Comparison of ENCODE assay signal across 1 cellular context in the genomic region with DNA sequence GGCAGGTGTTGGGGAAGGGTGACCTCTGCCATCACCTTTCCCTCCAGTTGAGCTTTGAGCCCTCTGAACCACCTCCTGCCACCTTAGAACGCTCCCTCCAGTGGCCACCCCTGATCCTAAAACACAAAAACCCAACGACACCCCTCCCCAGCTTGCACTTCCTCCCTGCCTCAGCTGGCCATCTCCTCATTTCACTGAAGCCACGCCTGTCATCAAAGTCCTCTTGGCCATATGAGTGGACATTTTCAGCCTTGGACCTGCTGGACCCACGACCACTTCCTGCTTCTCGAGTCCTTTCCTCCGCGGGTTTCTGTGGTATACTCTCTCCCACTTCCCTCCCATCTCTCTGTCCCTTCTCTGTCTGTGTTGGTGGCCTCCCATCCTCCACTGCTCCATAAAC.
TF ChIP-seq lines count a peak whose summit lies in the region.

No MANE protein-coding gene starts in this region.

TF ChIP-seq in GM23338, 12 proteins besides CTCF, POLR2A, EP300 and RAD21 (continued from another document):
- TF ChIP-seq, protein P1, sequence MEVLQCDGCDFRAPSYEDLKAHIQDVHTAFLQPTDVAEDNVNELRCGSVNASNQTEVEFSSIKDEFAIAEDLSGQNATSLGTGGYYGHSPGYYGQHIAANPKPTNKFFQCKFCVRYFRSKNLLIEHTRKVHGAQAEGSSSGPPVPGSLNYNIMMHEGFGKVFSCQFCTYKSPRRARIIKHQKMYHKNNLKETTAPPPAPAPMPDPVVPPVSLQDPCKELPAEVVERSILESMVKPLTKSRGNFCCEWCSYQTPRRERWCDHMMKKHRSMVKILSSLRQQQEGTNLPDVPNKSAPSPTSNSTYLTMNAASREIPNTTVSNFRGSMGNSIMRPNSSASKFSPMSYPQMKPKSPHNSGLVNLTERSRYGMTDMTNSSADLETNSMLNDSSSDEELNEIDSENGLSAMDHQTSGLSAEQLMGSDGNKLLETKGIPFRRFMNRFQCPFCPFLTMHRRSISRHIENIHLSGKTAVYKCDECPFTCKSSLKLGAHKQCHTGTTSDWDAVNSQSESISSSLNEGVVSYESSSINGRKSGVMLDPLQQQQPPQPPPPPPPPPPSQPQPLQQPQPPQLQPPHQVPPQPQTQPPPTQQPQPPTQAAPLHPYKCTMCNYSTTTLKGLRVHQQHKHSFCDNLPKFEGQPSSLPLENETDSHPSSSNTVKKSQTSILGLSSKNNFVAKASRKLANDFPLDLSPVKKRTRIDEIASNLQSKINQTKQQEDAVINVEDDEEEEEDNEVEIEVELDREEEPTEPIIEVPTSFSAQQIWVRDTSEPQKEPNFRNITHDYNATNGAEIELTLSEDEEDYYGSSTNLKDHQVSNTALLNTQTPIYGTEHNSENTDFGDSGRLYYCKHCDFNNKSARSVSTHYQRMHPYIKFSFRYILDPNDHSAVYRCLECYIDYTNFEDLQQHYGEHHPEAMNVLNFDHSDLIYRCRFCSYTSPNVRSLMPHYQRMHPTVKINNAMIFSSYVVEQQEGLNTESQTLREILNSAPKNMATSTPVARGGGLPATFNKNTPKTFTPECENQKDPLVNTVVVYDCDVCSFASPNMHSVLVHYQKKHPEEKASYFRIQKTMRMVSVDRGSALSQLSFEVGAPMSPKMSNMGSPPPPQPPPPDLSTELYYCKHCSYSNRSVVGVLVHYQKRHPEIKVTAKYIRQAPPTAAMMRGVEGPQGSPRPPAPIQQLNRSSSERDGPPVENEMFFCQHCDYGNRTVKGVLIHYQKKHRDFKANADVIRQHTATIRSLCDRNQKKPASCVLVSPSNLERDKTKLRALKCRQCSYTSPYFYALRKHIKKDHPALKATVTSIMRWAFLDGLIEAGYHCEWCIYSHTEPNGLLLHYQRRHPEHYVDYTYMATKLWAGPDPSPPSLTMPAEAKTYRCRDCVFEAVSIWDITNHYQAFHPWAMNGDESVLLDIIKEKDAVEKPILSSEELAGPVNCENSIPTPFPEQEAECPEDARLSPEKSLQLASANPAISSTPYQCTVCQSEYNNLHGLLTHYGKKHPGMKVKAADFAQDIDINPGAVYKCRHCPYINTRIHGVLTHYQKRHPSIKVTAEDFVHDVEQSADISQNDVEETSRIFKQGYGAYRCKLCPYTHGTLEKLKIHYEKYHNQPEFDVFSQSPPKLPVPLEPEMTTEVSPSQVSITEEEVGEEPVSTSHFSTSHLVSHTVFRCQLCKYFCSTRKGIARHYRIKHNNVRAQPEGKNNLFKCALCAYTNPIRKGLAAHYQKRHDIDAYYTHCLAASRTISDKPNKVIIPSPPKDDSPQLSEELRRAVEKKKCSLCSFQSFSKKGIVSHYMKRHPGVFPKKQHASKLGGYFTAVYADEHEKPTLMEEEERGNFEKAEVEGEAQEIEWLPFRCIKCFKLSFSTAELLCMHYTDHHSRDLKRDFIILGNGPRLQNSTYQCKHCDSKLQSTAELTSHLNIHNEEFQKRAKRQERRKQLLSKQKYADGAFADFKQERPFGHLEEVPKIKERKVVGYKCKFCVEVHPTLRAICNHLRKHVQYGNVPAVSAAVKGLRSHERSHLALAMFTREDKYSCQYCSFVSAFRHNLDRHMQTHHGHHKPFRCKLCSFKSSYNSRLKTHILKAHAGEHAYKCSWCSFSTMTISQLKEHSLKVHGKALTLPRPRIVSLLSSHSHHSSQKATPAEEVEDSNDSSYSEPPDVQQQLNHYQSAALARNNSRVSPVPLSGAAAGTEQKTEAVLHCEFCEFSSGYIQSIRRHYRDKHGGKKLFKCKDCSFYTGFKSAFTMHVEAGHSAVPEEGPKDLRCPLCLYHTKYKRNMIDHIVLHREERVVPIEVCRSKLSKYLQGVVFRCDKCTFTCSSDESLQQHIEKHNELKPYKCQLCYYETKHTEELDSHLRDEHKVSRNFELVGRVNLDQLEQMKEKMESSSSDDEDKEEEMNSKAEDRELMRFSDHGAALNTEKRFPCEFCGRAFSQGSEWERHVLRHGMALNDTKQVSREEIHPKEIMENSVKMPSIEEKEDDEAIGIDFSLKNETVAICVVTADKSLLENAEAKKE (CRISPR knock-in tag; IDR thresholded peaks at IDR 0.05): no peak
- no peak for TF ChIP-seq CREB1 (CRISPR knock-in tag; IDR thresholded peaks at IDR 0.05; ENCODE audit: low read depth)
- no peak for TF ChIP-seq NANOG (IDR thresholded peaks at IDR 0.05; ENCODE audit: borderline replicate concordance)
- TF ChIP-seq, protein P2, sequence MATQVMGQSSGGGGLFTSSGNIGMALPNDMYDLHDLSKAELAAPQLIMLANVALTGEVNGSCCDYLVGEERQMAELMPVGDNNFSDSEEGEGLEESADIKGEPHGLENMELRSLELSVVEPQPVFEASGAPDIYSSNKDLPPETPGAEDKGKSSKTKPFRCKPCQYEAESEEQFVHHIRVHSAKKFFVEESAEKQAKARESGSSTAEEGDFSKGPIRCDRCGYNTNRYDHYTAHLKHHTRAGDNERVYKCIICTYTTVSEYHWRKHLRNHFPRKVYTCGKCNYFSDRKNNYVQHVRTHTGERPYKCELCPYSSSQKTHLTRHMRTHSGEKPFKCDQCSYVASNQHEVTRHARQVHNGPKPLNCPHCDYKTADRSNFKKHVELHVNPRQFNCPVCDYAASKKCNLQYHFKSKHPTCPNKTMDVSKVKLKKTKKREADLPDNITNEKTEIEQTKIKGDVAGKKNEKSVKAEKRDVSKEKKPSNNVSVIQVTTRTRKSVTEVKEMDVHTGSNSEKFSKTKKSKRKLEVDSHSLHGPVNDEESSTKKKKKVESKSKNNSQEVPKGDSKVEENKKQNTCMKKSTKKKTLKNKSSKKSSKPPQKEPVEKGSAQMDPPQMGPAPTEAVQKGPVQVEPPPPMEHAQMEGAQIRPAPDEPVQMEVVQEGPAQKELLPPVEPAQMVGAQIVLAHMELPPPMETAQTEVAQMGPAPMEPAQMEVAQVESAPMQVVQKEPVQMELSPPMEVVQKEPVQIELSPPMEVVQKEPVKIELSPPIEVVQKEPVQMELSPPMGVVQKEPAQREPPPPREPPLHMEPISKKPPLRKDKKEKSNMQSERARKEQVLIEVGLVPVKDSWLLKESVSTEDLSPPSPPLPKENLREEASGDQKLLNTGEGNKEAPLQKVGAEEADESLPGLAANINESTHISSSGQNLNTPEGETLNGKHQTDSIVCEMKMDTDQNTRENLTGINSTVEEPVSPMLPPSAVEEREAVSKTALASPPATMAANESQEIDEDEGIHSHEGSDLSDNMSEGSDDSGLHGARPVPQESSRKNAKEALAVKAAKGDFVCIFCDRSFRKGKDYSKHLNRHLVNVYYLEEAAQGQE (IDR thresholded peaks at IDR 0.05; ENCODE audit: unreplicated experiment): no peak
- no peak for TF ChIP-seq STAT1 (IDR thresholded peaks at IDR 0.05; ENCODE audit: unreplicated experiment)
- TF ChIP-seq, protein P3, sequence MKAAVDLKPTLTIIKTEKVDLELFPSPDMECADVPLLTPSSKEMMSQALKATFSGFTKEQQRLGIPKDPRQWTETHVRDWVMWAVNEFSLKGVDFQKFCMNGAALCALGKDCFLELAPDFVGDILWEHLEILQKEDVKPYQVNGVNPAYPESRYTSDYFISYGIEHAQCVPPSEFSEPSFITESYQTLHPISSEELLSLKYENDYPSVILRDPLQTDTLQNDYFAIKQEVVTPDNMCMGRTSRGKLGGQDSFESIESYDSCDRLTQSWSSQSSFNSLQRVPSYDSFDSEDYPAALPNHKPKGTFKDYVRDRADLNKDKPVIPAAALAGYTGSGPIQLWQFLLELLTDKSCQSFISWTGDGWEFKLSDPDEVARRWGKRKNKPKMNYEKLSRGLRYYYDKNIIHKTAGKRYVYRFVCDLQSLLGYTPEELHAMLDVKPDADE (IDR thresholded peaks at IDR 0.05): no peak
- TF ChIP-seq ZNF114 (CRISPR knock-in tag; IDR thresholded peaks at IDR 0.05): no peak
- TF ChIP-seq EZH2phosphoT487 (IDR thresholded peaks at IDR 0.05; ENCODE audit: unreplicated experiment): no peak
- TF ChIP-seq ZNF331 (CRISPR knock-in tag; IDR thresholded peaks at IDR 0.05; ENCODE audit: low read depth): no peak
